ENCODE assay signal across 8 cellular contexts in the genomic region with DNA sequence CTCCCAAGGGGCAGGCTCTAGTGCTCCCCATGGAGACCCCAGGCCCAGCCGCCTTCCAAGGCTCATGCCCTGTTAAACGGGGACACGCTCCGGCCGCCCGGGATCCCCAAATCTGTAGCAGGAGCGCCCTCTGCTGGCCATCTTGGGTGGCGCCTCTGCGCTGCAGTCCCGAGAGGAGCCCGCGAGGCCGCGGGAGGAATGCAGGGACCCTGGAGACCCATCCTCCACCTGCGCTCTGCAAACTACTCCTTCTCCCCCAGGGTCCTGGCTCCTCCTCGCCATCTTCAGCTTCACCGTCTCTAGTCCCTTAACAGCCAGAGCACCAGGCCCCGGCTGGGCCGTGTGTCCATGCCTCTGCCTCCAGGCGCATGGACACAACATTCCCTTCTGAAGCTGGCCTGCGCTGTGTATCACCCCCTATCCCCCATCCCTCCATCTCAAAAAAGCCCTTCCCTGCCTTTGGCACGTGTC. TPM values are rescaled to one million over a fixed set of nuclear protein-coding genes. Genes with fewer than 3 reads are reported as not detected.
DNase-seq lines count a peak whose midpoint lies in the region; ATAC-seq and TF ChIP-seq lines count a peak whose summit lies in the region.

No MANE protein-coding gene starts in this region.

- H3K27me3 ChIP-seq in HUES6 (ENCODE audit: control insufficient read depth, insufficient read depth, low read length) (peaks cover 2% of the 10 kb centered on the region; the same call in 1 of the 2 replicates), PC-3 (ENCODE audit: low read length) (no peaks in the 10 kb centered on the region), esophagus squamous epithelium (no peaks in the 10 kb centered on the region), muscle layer of colon (ENCODE audit: control insufficient read depth in 1 of 2, insufficient read depth in 2 of 2, low read length in 2 of 2) (no peaks in the 10 kb centered on the region)

- no peak for TF ChIP-seq POLR2A in esophagus squamous epithelium (IDR thresholded peaks at IDR 0.05)

- H3K4me3 Mint-ChIP-seq in activated T-cell treated with anti-CD3 and anti-CD28 coated beads, Interleukin-2, amount 50 U/mL, for 4 hours = peak overlapping the region; percentile 72

- H3K27me3 Mint-ChIP-seq in activated T-cell treated with anti-CD3 and anti-CD28 coated beads, Interleukin-2, amount 50 U/mL, for 4 hours (ENCODE audit: low read depth) = no peaks in the 10 kb centered on the region

- H4K20me1 ChIP-seq in PC-3 (ENCODE audit: low read length) = no peaks in the 10 kb centered on the region

- peaks cover 10% of the 10 kb centered on the region for H3K4me1 Mint-ChIP-seq in activated T-cell treated with anti-CD3 and anti-CD28 coated beads, Interleukin-2, amount 50 U/mL, for 4 hours (ENCODE audit: low read depth)

- no peaks in the 10 kb centered on the region for H3F3A ChIP-seq in PC-3 (ENCODE audit: low read length, unreplicated experiment)

- peaks cover 17% of the 10 kb centered on the region for H3K4me1 ChIP-seq in HUES6 (ENCODE audit: control insufficient read depth, insufficient read depth, low read length)
- peaks cover 6% of the 10 kb centered on the region for H3K4me1 ChIP-seq in PC-3 (ENCODE audit: insufficient read depth, low read length)
- peaks cover 32 to 73% (median 47%) of the 10 kb centered on the region in 3 donors for H3K4me1 ChIP-seq in esophagus squamous epithelium
- H3K4me1 ChIP-seq in muscle layer of colon (ENCODE audit: insufficient read depth, low read length) = peaks cover 21% of the 10 kb centered on the region

- no peaks in the 10 kb centered on the region for H3K9me2 ChIP-seq in PC-3 (replicated peaks; ENCODE audit: low read length)

- no TSS peak for BruUV-seq in PC-3 (replicated peaks; lab: Mats Ljungman, UMichigan)

- H3K4me2 ChIP-seq in PC-3 (ENCODE audit: low read length) = peak overlapping the region; percentile 96

- DNase-seq in DMS79 treated with DMSO at 0.1 percent for 48 hours (lab: John Stamatoyannopoulos, UW) = peak; percentile 87
- peak; percentile 85 for DNase-seq in PC-3
- DNase-seq in activated T-cell treated with anti-CD3 and anti-CD28 coated beads, Interleukin-2, amount 50 U/mL, for 4 hours = peak; percentile 92
- DNase-seq in esophagus squamous epithelium (lab: John Stamatoyannopoulos, UW) = peak; percentile 32
- peak; percentile 97 for DNase-seq in stimulated activated CD8-positive, alpha-beta memory T cell treated with anti-CD3 and anti-CD28 coated beads, Interleukin-4, amount 100 ng/mL, for 48 hours

- no peaks in the 10 kb centered on the region for H3K36me3 ChIP-seq in HUES6 (ENCODE audit: control insufficient read depth, insufficient read depth, low read length)
- no peaks in the 10 kb centered on the region for H3K36me3 ChIP-seq in PC-3 (ENCODE audit: low read depth, low read length)
- H3K36me3 ChIP-seq in esophagus squamous epithelium = no peaks in the 10 kb centered on the region
- no peaks in the 10 kb centered on the region for H3K36me3 ChIP-seq in muscle layer of colon (ENCODE audit: insufficient read depth, low read length)

- ATAC-seq in PC-3 (peak; percentile 80), HG02938 (IDR thresholded peaks at IDR 0.05; ENCODE audit: unreplicated experiment) (no peak)
- peak; percentile 84 to 87 for ATAC-seq in activated T-cell treated with anti-CD3 and anti-CD28 coated beads, Interleukin-2, amount 50 U/mL, for 4 hours

- no peaks in the 10 kb centered on the region for H3K9me3 Mint-ChIP-seq in activated T-cell treated with anti-CD3 and anti-CD28 coated beads, Interleukin-2, amount 50 U/mL, for 4 hours

- CTCF ChIA-PET in PC-3 (lab: Charles Lee) = interaction anchor here (0.6 to 1.7 kb wide), 12 partner anchors 12 to 944 kb away, joined by 3 to 24 read pairs (median 6); no protein-coding TSS in a partner anchor

- H3K4me3 ChIP-seq in HUES6 (ENCODE audit: low read depth, low read length) = peak overlapping the region; percentile 75
- peak overlapping the region; percentile 72 for H3K4me3 ChIP-seq in PC-3 (ENCODE audit: low read length)
- H3K4me3 ChIP-seq in esophagus squamous epithelium = peak overlapping the region; percentile 1 to 67 (median 42)
- H3K4me3 ChIP-seq in muscle layer of colon (ENCODE audit: low read depth in 1 of 2, low read length in 2 of 2) = peak overlapping the region; percentile 9 to 65

- no peak overlapping the region for H3K9ac ChIP-seq in HUES6 (ENCODE audit: low read length)
- H3K9ac ChIP-seq in PC-3 (ENCODE audit: low read length) = peak overlapping the region; percentile 79
- H3K9ac ChIP-seq in muscle layer of colon (ENCODE audit: low read length) = peak overlapping the region; percentile 3

- H2AFZ ChIP-seq in PC-3 (ENCODE audit: low read length) = peak overlapping the region; percentile 90

- H3K9me3 ChIP-seq in HUES6 (ENCODE audit: control insufficient read depth, insufficient read depth, low read depth, low read length) = no peaks in the 10 kb centered on the region
- H3K9me3 ChIP-seq in PC-3 (ENCODE audit: low read length) = no peaks in the 10 kb centered on the region
- H3K9me3 ChIP-seq in esophagus squamous epithelium = no peaks in the 10 kb centered on the region
- no peaks in the 10 kb centered on the region for H3K9me3 ChIP-seq in muscle layer of colon (ENCODE audit: low read length)

- POLR2A ChIA-PET in PC-3 (lab: Charles Lee; ENCODE audit: unreplicated experiment) = interaction anchor here (0.6 kb wide), 1 partner anchor 69 kb away, joined by 15 read pairs; no protein-coding TSS in a partner anchor

- H3K27ac ChIP-seq in HUES6 (ENCODE audit: low read depth, low read length) (no peak overlapping the region), PC-3 (ENCODE audit: low read length) (peak overlapping the region; percentile 65), esophagus squamous epithelium (peak overlapping the region; percentile 85 to 98 (median 97)), muscle layer of colon (ENCODE audit: low read depth, low read length) (no peak overlapping the region)

- intact Hi-C loops in PC-3 (cut with micrococcal nuclease) (loop anchor here (1.0 to 10.0 kb wide), 4 partner anchors 14 to 243 kb away; no protein-coding TSS in a partner anchor), esophagus squamous epithelium (cut with DNase I) (loop anchor here (5.0 to 10.0 kb wide), 3 partner anchors 66 to 736 kb away; no protein-coding TSS in a partner anchor)

- TF ChIP-seq CTCF in PC-3 (conservative IDR thresholded peaks at IDR 0.05; ENCODE audit: low read depth, low read length) = peak; percentile 82
- peak; percentile 88 to 99 (median 98) for TF ChIP-seq CTCF in esophagus squamous epithelium (IDR thresholded peaks at IDR 0.05)

- H3K36me3 Mint-ChIP-seq in activated T-cell treated with anti-CD3 and anti-CD28 coated beads, Interleukin-2, amount 50 U/mL, for 4 hours (ENCODE audit: insufficient read depth) = no peaks in the 10 kb centered on the region

- WGBS in esophagus squamous epithelium, 2 donors = 1 to 6% methylated on average over 8 to 20 of the region's 22 CpGs

- H3K79me2 ChIP-seq in PC-3 (ENCODE audit: low read length) = no peaks in the 10 kb centered on the region

RNA-seq across cellular contexts. Expression of a gene that starts 23.6 kb away (rescaled TPM):
- total RNA-seq in PC-3 (2014; rRNA removed) = 92.1 and 115 TPM in 2 replicates
- total RNA-seq in activated T-cell treated with anti-CD3 and anti-CD28 coated beads, Interleukin-2, amount 50 U/mL, for 4 hours = not detected
- 1,000 to 10,000 TPM in 1 of 4 donors, 10 to 100 TPM in 3; 45.8 to 2,552 (median 75.7) TPM for total RNA-seq in esophagus squamous epithelium

RNA-seq across cellular contexts. Expression of a gene that starts 35.4 kb away (rescaled TPM):
- 42.6 and 53.1 TPM in 2 replicates for total RNA-seq in PC-3 (2014; rRNA removed)
- not detected for total RNA-seq in activated T-cell treated with anti-CD3 and anti-CD28 coated beads, Interleukin-2, amount 50 U/mL, for 4 hours
- 1,000 to 10,000 TPM in 2 of 4 donors, 100 to 1,000 TPM in 2; 156 to 6,712 (median 1,275) TPM for total RNA-seq in esophagus squamous epithelium

RNA-seq across cellular contexts. Expression of a gene that starts 40.7 kb away (rescaled TPM):
- total RNA-seq in PC-3 (2014; rRNA removed) (88.7 and 95.9 TPM in 2 replicates), esophagus squamous epithelium (100 to 1,000 TPM in 3 of 4 donors, 10 to 100 TPM in 1; 96.5 to 311 (median 223) TPM)
- 1,000 to 10,000 TPM; 1,373 to 1,742 (median 1,506) TPM for total RNA-seq in activated T-cell treated with anti-CD3 and anti-CD28 coated beads, Interleukin-2, amount 50 U/mL, for 4 hours

Comparison
In these comparisons a context has a peak if more than half of its experiments do, and no peak if none do; other contexts are left out.
1. DNase-seq: peak in every context shown above with its lines; median percentile 97 in stimulated activated CD8-positive, alpha-beta memory T cell treated with anti-CD3 and anti-CD28 coated beads, Interleukin-4, amount 100 ng/mL, for 48 hours; 92 in activated T-cell treated with anti-CD3 and anti-CD28 coated beads, Interleukin-2, amount 50 U/mL, for 4 hours; 87 in DMS79 treated with DMSO at 0.1 percent for 48 hours; 85 in PC-3; 32 in esophagus squamous epithelium.
2. H3K27ac ChIP-seq: peak in PC-3 (single experiment) and esophagus squamous epithelium (4 of 4); none in HUES6 (single experiment) and muscle layer of colon (single experiment).
3. RNA of a gene that starts 23.6 kb away (total RNA-seq): 92.1 to 115 TPM in PC-3 and 45.8 to 2,552 TPM in esophagus squamous epithelium; not detected in activated T-cell treated with anti-CD3 and anti-CD28 coated beads, Interleukin-2, amount 50 U/mL, for 4 hours; every median in the first group is over 10 times any median in the second.
4. RNA of a gene that starts 35.4 kb away (total RNA-seq): 156 to 6,712 TPM in esophagus squamous epithelium and 42.6 to 53.1 TPM in PC-3; not detected in activated T-cell treated with anti-CD3 and anti-CD28 coated beads, Interleukin-2, amount 50 U/mL, for 4 hours; every median in the first group is over 10 times any median in the second.
5. RNA of a gene that starts 40.7 kb away (total RNA-seq): 1,373 to 1,742 TPM in activated T-cell treated with anti-CD3 and anti-CD28 coated beads, Interleukin-2, amount 50 U/mL, for 4 hours; 96.5 to 311 TPM in esophagus squamous epithelium and 88.7 to 95.9 TPM in PC-3; every median in the first group is over 4 times any median in the second.
6. Peak in every context shown above with its lines, with median percentiles within 50 percentile points of each other: H3K4me3 ChIP-seq.